Comparison of ENCODE assay signal across 7 cellular contexts in the genomic region with DNA sequence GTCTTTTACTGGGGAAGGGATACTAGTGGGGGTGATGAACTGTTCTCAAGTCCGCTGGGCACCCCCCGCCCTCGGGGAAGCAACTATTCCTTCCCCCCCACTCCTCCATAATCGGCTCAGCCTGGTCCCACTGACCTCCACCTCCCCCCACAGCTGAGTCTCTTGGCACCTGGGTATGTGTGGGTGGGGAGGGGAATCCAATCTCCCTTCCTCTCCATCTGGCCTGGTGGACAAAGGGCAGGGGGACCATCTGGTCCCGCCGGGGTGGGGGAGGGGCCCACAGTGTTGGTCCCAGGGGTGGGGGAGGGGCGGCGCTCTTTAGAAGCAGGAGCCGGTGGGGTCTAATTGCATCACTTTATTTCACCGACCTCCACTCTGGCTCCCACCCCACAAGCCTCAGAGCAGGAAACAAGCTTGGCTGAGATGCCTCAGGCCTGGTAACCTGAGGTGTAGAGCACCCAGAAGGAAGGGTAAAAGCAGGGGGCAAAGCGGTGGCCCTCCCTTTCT. TPM values are rescaled to one million over a fixed set of nuclear protein-coding genes. Genes with fewer than 3 reads are reported as not detected.
A peak's percentile ranks its signal among the peaks of the same experiment; 100 is the strongest.
DNase-seq lines count a peak whose midpoint lies in the region; ATAC-seq, FAIRE-seq and TF ChIP-seq lines count a peak whose summit lies in the region.

No MANE protein-coding gene starts in this region.

- intact Hi-C loops in endothelial cell of umbilical vein (cut with micrococcal nuclease): no loop called here

- H3K27me3 ChIP-seq in Peyer's patch (no peaks in the 10 kb centered on the region), endothelial cell of umbilical vein (ENCODE audit: control insufficient read depth in 2 of 2, insufficient read depth in 2 of 2, low read length in 2 of 2) (no peaks in the 10 kb centered on the region)

- CTCF ChIA-PET in endothelial cell of umbilical vein (lab: Charles Lee): interaction anchor here (3.4 to 3.5 kb wide), 2 partner anchors 11 to 14 kb away, joined by 13 to 14 read pairs; partner anchors contain the start of gene ACY1

- H3K4me1 Mint-ChIP-seq in neural crest cell: peaks cover 47% of the 10 kb centered on the region

- H4K20me1 ChIP-seq in endothelial cell of umbilical vein (replicated peaks; ENCODE audit: control insufficient read depth, extremely low read depth, insufficient read depth, low read length): no peaks in the 10 kb centered on the region

- H3K4me3 Mint-ChIP-seq in neural crest cell: peak overlapping the region; percentile 93

- H2AFZ ChIP-seq in endothelial cell of umbilical vein (ENCODE audit: low read depth, low read length): peak overlapping the region; percentile 65

- H3K9me1 ChIP-seq in endothelial cell of umbilical vein (replicated peaks; ENCODE audit: control insufficient read depth, extremely low read depth, insufficient read depth, low read length): no peaks in the 10 kb centered on the region

- no peaks in the 10 kb centered on the region for H3K36me3 Mint-ChIP-seq in neural crest cell (ENCODE audit: low read depth)

- TF ChIP-seq CTCF in Peyer's patch (IDR thresholded peaks at IDR 0.05): no peak
- TF ChIP-seq CTCF in endothelial cell of umbilical vein (IDR thresholded peaks at IDR 0.05; ENCODE audit: extremely low read depth in 1 of 2, insufficient read depth in 1 of 2, low read depth in 1 of 2, low read length in 2 of 2): no peak
- TF ChIP-seq CTCF in neural crest cell (conservative IDR thresholded peaks at IDR 0.05): no peak

- H3K79me2 ChIP-seq in endothelial cell of umbilical vein (ENCODE audit: control insufficient read depth, insufficient read depth, low read length): no peaks in the 10 kb centered on the region

- H3K4me1 ChIP-seq in Peyer's patch (peaks cover 0 to 29% (median 7%) of the 10 kb centered on the region in 4 donors), endothelial cell of umbilical vein (ENCODE audit: control insufficient read depth, extremely low read depth, insufficient read depth, low read length) (peaks cover 4% of the 10 kb centered on the region)

- TF ChIP-seq POLR2A in Peyer's patch (IDR thresholded peaks at IDR 0.05) (no peak), endothelial cell of umbilical vein (IDR thresholded peaks at IDR 0.05; ENCODE audit: low read depth, low read length) (no peak)

- H3K27me3 Mint-ChIP-seq in neural crest cell (ENCODE audit: low read depth): no peaks in the 10 kb centered on the region

- POLR2A ChIA-PET in endothelial cell of umbilical vein (lab: Charles Lee): interaction anchor here (0.9 kb wide), 1 partner anchor 15 kb away, joined by 3 read pairs; the partner anchor contains the start of gene ACY1

- H3K9ac ChIP-seq in endothelial cell of umbilical vein (replicated peaks; ENCODE audit: extremely low read depth, insufficient read depth, low read length): peak overlapping the region; percentile 73

- peak overlapping the region; percentile 98 for H3K27ac Mint-ChIP-seq in neural crest cell (ENCODE audit: unreplicated experiment)

- no TSS peak for BruUV-seq in endothelial cell of umbilical vein (replicated peaks; lab: Mats Ljungman, UMichigan)

- no peak for FAIRE-seq in endothelial cell of umbilical vein (lab: Jason Lieb, UNC)

- H3K27ac ChIP-seq in Peyer's patch (peak overlapping the region; percentile 84 to 97 (median 90)), endothelial cell of umbilical vein (ENCODE audit: insufficient read depth, low read depth, low read length) (peak overlapping the region; percentile 47)

- peak overlapping the region; percentile 63 to 97 (median 86) for H3K4me3 ChIP-seq in Peyer's patch
- H3K4me3 ChIP-seq in endothelial cell of umbilical vein (replicated peaks in 1 of 3; ENCODE audit: insufficient read depth in 1 of 3, low read depth in 1 of 3, low read length in 3 of 3): peak overlapping the region; percentile 37 to 63 (median 39)

- dilution Hi-C loops in endothelial cell of umbilical vein (cut with MboI; ENCODE audit: extremely low pct_ligation_motif_present, low sequenced_read_pairs): no loop called here

- no peaks in the 10 kb centered on the region for H3K9me3 ChIP-seq in Peyer's patch
- no peaks in the 10 kb centered on the region for H3K9me3 ChIP-seq in endothelial cell of umbilical vein (replicated peaks; ENCODE audit: control insufficient read depth, insufficient read depth, low read length)

- H3K36me3 ChIP-seq in Peyer's patch (no peaks in the 10 kb centered on the region), endothelial cell of umbilical vein (ENCODE audit: control insufficient read depth in 2 of 2, extremely low read depth in 1 of 2, insufficient read depth in 2 of 2, low read length in 2 of 2) (no peaks in the 10 kb centered on the region)

- peak overlapping the region; percentile 83 for H3K4me2 ChIP-seq in endothelial cell of umbilical vein (ENCODE audit: insufficient read depth, low read length)

- no peaks in the 10 kb centered on the region for H3K9me3 Mint-ChIP-seq in neural crest cell

- DNase-seq in Peyer's patch (no peak), endothelial cell of umbilical vein (ENCODE audit: low read depth, low spot score) (no peak), neural crest cell (ENCODE audit: low read depth, low spot score) (peak; percentile 57), GF-D8 (lab: John Stamatoyannopoulos, UW) (no peak)
- DNase-seq in activated CD4-positive, alpha-beta T cell treated with anti-CD3 and anti-CD28 coated beads for 1 hour: no peak

- peak; percentile 14 for ATAC-seq in GM19351 (IDR thresholded peaks at IDR 0.05; ENCODE audit: unreplicated experiment)
- no peak for ATAC-seq in HG03378 (IDR thresholded peaks at IDR 0.05; ENCODE audit: unreplicated experiment)

TF ChIP-seq in endothelial cell of umbilical vein, 7 proteins besides CTCF, POLR2A, EP300 and RAD21 (continues in another document):
- no peak for TF ChIP-seq JUN (IDR thresholded peaks at IDR 0.05; ENCODE audit: borderline replicate concordance, insufficient read depth, insufficient read length, low read depth)
- TF ChIP-seq FOS (IDR thresholded peaks at IDR 0.05; ENCODE audit: borderline replicate concordance, insufficient read depth, low read length): no peak

RNA-seq across cellular contexts. Expression of gene PCBP4, which starts 1.0 kb away (rescaled TPM):
- total RNA-seq in Peyer's patch (10 to 100 TPM; 31.3 to 44.7 (median 37.7) TPM), endothelial cell of umbilical vein (42.7 and 46.5 TPM in 2 replicates), neural crest cell (228 and 235 TPM in 2 replicates)
- 63.1 and 75.4 TPM in 2 replicates for polyA plus RNA-seq in endothelial cell of umbilical vein
- 36.6 and 47.2 TPM in 2 replicates for polyA plus RNA-seq in endothelial cell of umbilical vein (2011; cell fraction: cytosol; rRNA removed)
- polyA plus RNA-seq in endothelial cell of umbilical vein (2011; cell fraction: nucleus; rRNA removed): 168 and 200 TPM in 2 replicates
- polyA plus RNA-seq in endothelial cell of umbilical vein (2012): 33.7 and 41.7 TPM in 2 replicates
- polyA minus RNA-seq in endothelial cell of umbilical vein: 27.4 and 28.6 TPM in 2 replicates
- 8.5 TPM for polyA minus RNA-seq in endothelial cell of umbilical vein (2011; cell fraction: cytosol; rRNA and poly(A)+ RNA removed)
- 12.5 and 18.1 TPM in 2 replicates for polyA minus RNA-seq in endothelial cell of umbilical vein (2011; cell fraction: nucleus; rRNA and poly(A)+ RNA removed)

RNA-seq across cellular contexts. Expression of gene ABHD14B, which starts 5.6 kb away (rescaled TPM):
- total RNA-seq in Peyer's patch (100 to 1,000 TPM in 3 of 4 donors, 10 to 100 TPM in 1; 43.7 to 135 (median 127) TPM), endothelial cell of umbilical vein (15.8 and 20.5 TPM in 2 replicates), neural crest cell (4.7 and 6.2 TPM in 2 replicates)
- 50.3 and 54.3 TPM in 2 replicates for polyA plus RNA-seq in endothelial cell of umbilical vein
- 27.3 and 28.0 TPM in 2 replicates for polyA plus RNA-seq in endothelial cell of umbilical vein (2011; cell fraction: cytosol; rRNA removed)
- polyA plus RNA-seq in endothelial cell of umbilical vein (2011; cell fraction: nucleus; rRNA removed): 17.2 TPM in 2 replicates
- polyA plus RNA-seq in endothelial cell of umbilical vein (2012): 25.0 and 34.4 TPM in 2 replicates
- 33.9 and 36.6 TPM in 2 replicates for polyA minus RNA-seq in endothelial cell of umbilical vein
- 31.9 TPM for polyA minus RNA-seq in endothelial cell of umbilical vein (2011; cell fraction: cytosol; rRNA and poly(A)+ RNA removed)
- polyA minus RNA-seq in endothelial cell of umbilical vein (2011; cell fraction: nucleus; rRNA and poly(A)+ RNA removed): 5.6 and 8.2 TPM in 2 replicates

RNA-seq across cellular contexts. Expression of gene ABHD14A, which starts 6.6 kb away (rescaled TPM):
- 10 to 100 TPM in 2 of 4 donors, 1 to 10 TPM in 2; 3.9 to 11.6 (median 7.7) TPM for total RNA-seq in Peyer's patch
- 6.6 and 8.2 TPM in 2 replicates for total RNA-seq in endothelial cell of umbilical vein
- 23.7 and 30.6 TPM in 2 replicates for polyA plus RNA-seq in endothelial cell of umbilical vein
- 15.3 and 19.4 TPM in 2 replicates for polyA plus RNA-seq in endothelial cell of umbilical vein (2011; cell fraction: cytosol; rRNA removed)
- 5.9 and 6.3 TPM in 2 replicates for polyA plus RNA-seq in endothelial cell of umbilical vein (2011; cell fraction: nucleus; rRNA removed)
- 7.2 and 7.6 TPM in 2 replicates for polyA plus RNA-seq in endothelial cell of umbilical vein (2012)
- 7.7 and 7.9 TPM in 2 replicates for polyA minus RNA-seq in endothelial cell of umbilical vein
- polyA minus RNA-seq in endothelial cell of umbilical vein (2011; cell fraction: cytosol; rRNA and poly(A)+ RNA removed): 16.3 TPM
- 1.5 TPM in 1 of 2 replicates, not detected in the other for polyA minus RNA-seq in endothelial cell of umbilical vein (2011; cell fraction: nucleus; rRNA and poly(A)+ RNA removed)
- total RNA-seq in neural crest cell: 12.3 and 14.8 TPM in 2 replicates

RNA-seq across cellular contexts. Expression of gene GPR62, which starts 13.0 kb away (rescaled TPM):
- total RNA-seq in Peyer's patch (not detected), endothelial cell of umbilical vein (0.15 TPM in 1 of 2 replicates, not detected in the other), neural crest cell (0.18 and 0.23 TPM in 2 replicates)
- polyA plus RNA-seq in endothelial cell of umbilical vein: 0.04 TPM in 1 of 2 replicates, not detected in the other
- polyA plus RNA-seq in endothelial cell of umbilical vein (2011; cell fraction: cytosol; rRNA removed): 0.03 TPM in 1 of 2 replicates, not detected in the other
- 0.07 and 0.10 TPM in 2 replicates for polyA plus RNA-seq in endothelial cell of umbilical vein (2011; cell fraction: nucleus; rRNA removed)
- 0.09 TPM in 1 of 2 replicates, not detected in the other for polyA plus RNA-seq in endothelial cell of umbilical vein (2012)
- polyA minus RNA-seq in endothelial cell of umbilical vein: not detected in 2 replicates
- polyA minus RNA-seq in endothelial cell of umbilical vein (2011; cell fraction: cytosol; rRNA and poly(A)+ RNA removed): not detected
- polyA minus RNA-seq in endothelial cell of umbilical vein (2011; cell fraction: nucleus; rRNA and poly(A)+ RNA removed): not detected in 2 replicates

RNA-seq across cellular contexts. Expression of gene ACY1, which starts 15.1 kb away (rescaled TPM):
- 100 to 1,000 TPM in 3 of 4 donors, 10 to 100 TPM in 1; 95.7 to 977 (median 609) TPM for total RNA-seq in Peyer's patch
- total RNA-seq in endothelial cell of umbilical vein: 12.3 and 13.4 TPM in 2 replicates
- polyA plus RNA-seq in endothelial cell of umbilical vein: 32.9 and 41.2 TPM in 2 replicates
- polyA plus RNA-seq in endothelial cell of umbilical vein (2011; cell fraction: cytosol; rRNA removed): 19.2 and 21.5 TPM in 2 replicates
- 26.2 and 28.1 TPM in 2 replicates for polyA plus RNA-seq in endothelial cell of umbilical vein (2011; cell fraction: nucleus; rRNA removed)
- 14.0 and 23.9 TPM in 2 replicates for polyA plus RNA-seq in endothelial cell of umbilical vein (2012)
- 14.8 and 40.9 TPM in 2 replicates for polyA minus RNA-seq in endothelial cell of umbilical vein
- 32.8 TPM for polyA minus RNA-seq in endothelial cell of umbilical vein (2011; cell fraction: cytosol; rRNA and poly(A)+ RNA removed)
- polyA minus RNA-seq in endothelial cell of umbilical vein (2011; cell fraction: nucleus; rRNA and poly(A)+ RNA removed): 7.0 and 7.5 TPM in 2 replicates
- total RNA-seq in neural crest cell: 29.9 and 32.5 TPM in 2 replicates
